ENCODE assay signal across 13 cellular contexts in the genomic region with DNA sequence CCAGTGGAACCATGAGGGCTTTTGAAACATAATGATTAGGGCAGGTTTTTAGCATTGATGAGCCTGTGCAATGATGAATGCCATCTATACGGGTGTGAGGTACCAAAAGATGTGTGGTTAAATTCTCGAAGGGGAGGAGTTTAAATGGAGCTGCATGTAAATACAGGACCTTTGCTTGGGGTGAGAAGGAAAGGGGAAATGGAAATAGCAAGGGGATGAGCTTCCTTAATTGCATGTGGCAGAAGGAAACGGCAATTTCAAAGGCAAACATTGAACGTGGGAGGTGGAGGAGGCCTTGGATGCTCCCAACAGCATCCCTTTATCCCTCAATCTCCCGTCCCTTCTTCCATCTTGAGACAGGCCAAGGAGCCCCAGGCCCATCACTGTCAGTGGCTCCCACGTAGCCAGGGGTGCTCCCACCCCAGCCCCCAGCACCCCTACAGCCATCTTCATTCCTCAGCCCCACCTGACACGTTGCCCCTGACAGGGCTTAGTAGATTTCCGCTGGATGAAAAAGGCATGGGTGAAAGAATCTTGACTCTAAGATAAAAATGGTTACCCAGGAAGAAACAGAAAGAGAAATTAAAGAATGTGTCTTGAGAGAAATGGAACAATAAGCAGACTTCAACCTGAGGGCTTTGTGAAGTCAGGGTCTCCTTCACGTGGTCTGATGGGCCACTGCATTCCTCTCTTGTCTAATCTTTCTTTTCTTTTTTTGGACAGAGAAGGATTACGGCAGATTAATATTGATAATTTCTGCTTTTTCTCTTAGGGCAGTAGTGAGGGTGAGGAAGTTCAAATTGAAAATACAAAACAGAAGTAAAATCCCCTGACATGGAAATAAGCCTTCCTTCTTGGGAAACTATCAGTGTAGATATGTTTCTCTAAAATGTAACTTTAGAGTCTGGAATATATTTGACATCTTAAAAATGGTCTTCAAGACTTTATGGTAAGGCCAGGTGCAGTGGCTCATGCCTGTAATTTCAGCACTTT. TPM values are rescaled to one million over a fixed set of nuclear protein-coding genes. Genes with fewer than 3 reads are reported as not detected.
DNase-seq lines count a peak whose midpoint lies in the region; ATAC-seq, FAIRE-seq and TF ChIP-seq lines count a peak whose summit lies in the region.
"Had no signal": no experiment of that assay in that cellular context is flagged by ENCODE, and none has a peak within 500 bp of the region (broad histone marks: within the 10 kb centered on the region; RNA-seq: fewer than 3 reads in every experiment).

No MANE protein-coding gene starts in this region.

- H3K4me1 ChIP-seq in liver (ENCODE audit: control insufficient read depth in 4 of 4, insufficient read depth in 4 of 4, low read length in 3 of 4) (no peaks in the 10 kb centered on the region), HepG2 (ENCODE audit: insufficient read depth, low read length) (no peaks in the 10 kb centered on the region), upper lobe of left lung (peaks cover 8 to 23% (median 12%) of the 10 kb centered on the region in 4 donors), tibial nerve (peaks cover 0 to 5% (median 0%) of the 10 kb centered on the region in 4 donors)

- in situ Hi-C loops in HepG2 (cut with HindIII; ENCODE audit: extremely low pct_ligation_motif_present, low pct_unique_long_range_greater_than_20kb) = no loop called here

- H2AFZ ChIP-seq in HepG2 (ENCODE audit: low read length) = no peak overlapping the region

- intact Hi-C loops in HepG2 (cut with micrococcal nuclease; ENCODE audit: unreplicated experiment) = no loop called here

- TF ChIP-seq RAD21 in liver (IDR thresholded peaks at IDR 0.05) (no peak), HepG2 (CRISPR knock-in tag; IDR thresholded peaks at IDR 0.05) (no peak)

- ATAC-seq in HepG2 (no peak), upper lobe of left lung (ENCODE audit: low FRiP score in 2 of 2) (peak; percentile 6 to 67), HG02798 (IDR thresholded peaks at IDR 0.05; ENCODE audit: poor library complexity, unreplicated experiment) (no peak)
- no peak for ATAC-seq in effector memory CD8-positive, alpha-beta T cell (replicated peaks)
- ATAC-seq: Panc1 had no signal

- no peaks in the 10 kb centered on the region for H3K9me3 ChIP-seq in liver (ENCODE audit: control insufficient read depth in 4 of 4, low read length in 3 of 4)
- H3K9me3 ChIP-seq in HepG2 (ENCODE audit: low read length) = no peaks in the 10 kb centered on the region
- H3K9me3 ChIP-seq in upper lobe of left lung = no peaks in the 10 kb centered on the region
- H3K9me3 ChIP-seq in tibial nerve = no peaks in the 10 kb centered on the region

- H3K9ac ChIP-seq in liver (ENCODE audit: low read depth in 1 of 2, low read length in 2 of 2) (no peak overlapping the region), HepG2 (ENCODE audit: insufficient read depth, low read depth, low read length) (no peak overlapping the region)

- TF ChIP-seq CTCF in liver (IDR thresholded peaks at IDR 0.05; ENCODE audit: low read depth, low read length, missing input control) (no peak), HepG2 (CRISPR knock-in tag; IDR thresholded peaks at IDR 0.05) (no peak), upper lobe of left lung (IDR thresholded peaks at IDR 0.05) (no peak), tibial nerve (IDR thresholded peaks at IDR 0.05) (no peak)

- 73% methylated on average over 10 of the region's 10 CpGs for WGBS in liver
- WGBS in HepG2 (ENCODE audit: low lambda C conversion rate) = 88% methylated on average over 10 of the region's 10 CpGs
- 60 to 62% methylated on average over 10 of the region's 10 CpGs for WGBS in upper lobe of left lung, 2 donors
- 65 to 70% methylated on average over 10 of the region's 10 CpGs for WGBS in tibial nerve, 2 donors

- no peaks in the 10 kb centered on the region for H4K20me1 ChIP-seq in HepG2 (ENCODE audit: insufficient read depth, low read length)

- no TSS peak for BruUV-seq in HepG2 (replicated peaks; lab: Mats Ljungman, UMichigan)

- peak overlapping the region; percentile 72 to 80 for H3K27ac Mint-ChIP-seq in effector memory CD8-positive, alpha-beta T cell
- H3K27ac Mint-ChIP-seq: nephron had no signal

- H3K4me3 ChIP-seq in liver (ENCODE audit: low read depth in 1 of 3, low read length in 3 of 3) = no peak overlapping the region
- H3K4me3 ChIP-seq in HepG2 (replicated peaks in 1 of 3; ENCODE audit: insufficient read depth in 1 of 3, low read depth in 2 of 3, low read length in 3 of 3) = no peak overlapping the region
- H3K4me3 ChIP-seq in upper lobe of left lung = no peak overlapping the region
- H3K4me3 ChIP-seq in tibial nerve = no peak overlapping the region

- TF ChIP-seq EP300 in HepG2 (IDR thresholded peaks at IDR 0.05; ENCODE audit: low read depth in 2 of 2, low read length in 2 of 2) (no peak), HepG2 (CRISPR knock-in tag; IDR thresholded peaks at IDR 0.05; ENCODE audit: borderline replicate concordance) (no peak), upper lobe of left lung (IDR thresholded peaks at IDR 0.05) (no peak), tibial nerve (IDR thresholded peaks at IDR 0.05) (no peak)

- no peaks in the 10 kb centered on the region for H3K79me2 ChIP-seq in HepG2 (ENCODE audit: insufficient read depth, low read length)

- H3K36me3 Mint-ChIP-seq in effector memory CD8-positive, alpha-beta T cell (ENCODE audit: insufficient read depth) = peaks cover 74% of the 10 kb centered on the region

- H3K27ac ChIP-seq in liver (ENCODE audit: low read depth in 1 of 2, low read length in 2 of 2) (peak overlapping the region; percentile 37 to 54), HepG2 (ENCODE audit: extremely low read length, insufficient read depth, low read length) (no peak overlapping the region), upper lobe of left lung (peak overlapping the region; percentile 30 to 68 (median 64)), tibial nerve (peak overlapping the region in 1 of 4 donors; percentile 48)

- H3K4me3 Mint-ChIP-seq in effector memory CD8-positive, alpha-beta T cell = peak overlapping the region in 1 of 2 donors; percentile 7
- H3K4me3 Mint-ChIP-seq: nephron had no signal

- H3K27me3 ChIP-seq in liver (ENCODE audit: control insufficient read depth in 4 of 4, insufficient read depth in 4 of 4, low read length in 3 of 4) (no peaks in the 10 kb centered on the region), HepG2 (ENCODE audit: control insufficient read depth in 1 of 2, insufficient read depth in 2 of 2, low read length in 2 of 2) (no peaks in the 10 kb centered on the region), upper lobe of left lung (no peaks in the 10 kb centered on the region), tibial nerve (no peaks in the 10 kb centered on the region)

- H3K36me3 ChIP-seq in liver (ENCODE audit: control insufficient read depth in 4 of 4, insufficient read depth in 3 of 4, low read depth in 1 of 4, low read length in 3 of 4) = peaks cover 0 to 1% (median 0%) of the 10 kb centered on the region in 4 donors
- peaks cover 1 to 12% of the 10 kb centered on the region in 2 experiments; a peak in 1 of 5 replicates for H3K36me3 ChIP-seq in HepG2 (replicated peaks in 1 of 2; ENCODE audit: control insufficient read depth in 1 of 2, insufficient read depth in 2 of 2, low read length in 2 of 2)
- no peaks in the 10 kb centered on the region for H3K36me3 ChIP-seq in upper lobe of left lung
- no peaks in the 10 kb centered on the region for H3K36me3 ChIP-seq in tibial nerve

- CTCF ChIA-PET in HepG2 (lab: Yijun Ruan, JAX; ENCODE audit: low intra/inter-chr PET ratio, low total read pairs) = no interaction called here

- H3K4me1 Mint-ChIP-seq in effector memory CD8-positive, alpha-beta T cell (ENCODE audit: low read depth in 2 of 2) = peaks cover 67 to 68% of the 10 kb centered on the region in 2 donors
- H3K4me1 Mint-ChIP-seq: nephron had no signal

- DNase-seq in HepG2 (ENCODE audit: low spot score) = no peak
- DNase-seq in SIG-M5 treated with dmso at 0.1 percent for 504 hours (lab: John Stamatoyannopoulos, UW; ENCODE audit: unreplicated experiment) = peak; percentile 88
- no peak for DNase-seq in effector memory CD8-positive, alpha-beta T cell
- no peak for DNase-seq in upper lobe of left lung
- no peak for DNase-seq in SHP77 treated with DMSO at 0.1 percent for 48 hours (lab: John Stamatoyannopoulos, UW)
- DNase-seq in tibial nerve (ENCODE audit: low spot score in 2 of 2) = no peak
- DNase-seq: NCI-H1436; stimulated activated CD4-positive, alpha-beta T cell treated with anti-CD3 and anti-CD28 coated beads, Interleukin-15, amount 100 ng/mL, for 24 hours; stimulated activated naive CD4-positive, alpha-beta T cell treated with Interleukin-2 at 50 U/mL for 16 hours had no signal

- no peak for TF ChIP-seq POLR2A in HepG2 (IDR thresholded peaks at IDR 0.05; ENCODE audit: insufficient read depth in 1 of 2, low read depth in 2 of 2, low read length in 2 of 2)
- TF ChIP-seq POLR2A in upper lobe of left lung (IDR thresholded peaks at IDR 0.05) = no peak
- no peak for TF ChIP-seq POLR2A in tibial nerve (IDR thresholded peaks at IDR 0.05)

- no peak overlapping the region for H3K4me2 ChIP-seq in HepG2 (ENCODE audit: low read depth, low read length)

- no peaks in the 10 kb centered on the region for H3K9me3 Mint-ChIP-seq in effector memory CD8-positive, alpha-beta T cell
- H3K9me3 Mint-ChIP-seq: nephron had no signal

- no peak for FAIRE-seq in HepG2 (lab: Jason Lieb, UNC)

- POLR2A ChIA-PET in HepG2 (lab: Yijun Ruan, JAX) = interaction anchor here (1.1 kb wide), 1 partner anchor 33 kb away, joined by 3 read pairs; the partner anchor contains the start of gene INPP5D

- H3K27me3 Mint-ChIP-seq in effector memory CD8-positive, alpha-beta T cell = no peaks in the 10 kb centered on the region

RNA-seq across cellular contexts. Expression of gene INPP5D, which starts 32.6 kb away (rescaled TPM):
- total RNA-seq in liver (10 to 100 TPM in 1 of 2 donors, 1 to 10 TPM in 1; 8.9 to 18.8 TPM), HepG2 (2016; rRNA removed; fragmentation: Illumina TruSeq; extraction: Trizol) (17.7 and 18.0 TPM in 2 replicates), upper lobe of left lung (100 to 1,000 TPM in 1 of 6 donors, 10 to 100 TPM in 5; 17.6 to 243 (median 31.7) TPM), tibial nerve (10 to 100 TPM; 22.8 to 55.3 (median 42.1) TPM)
- polyA plus RNA-seq in liver (1 to 10 TPM; 2.9 to 4.2 TPM), HepG2 (2011; rRNA removed) (16.1 and 16.7 TPM in 2 replicates)
- total RNA-seq in HepG2 (2016; cell fraction: cytosol; rRNA removed; fragmentation: Illumina TruSeq; extraction: Trizol; ENCODE audit: low read depth) = 4.6 and 5.5 TPM in 2 replicates
- 15.5 and 19.4 TPM in 2 replicates for total RNA-seq in HepG2 (2016; cell fraction: insoluble cytoplasmic fraction; rRNA removed; fragmentation: Illumina TruSeq; extraction: Trizol)
- total RNA-seq in HepG2 (2016; cell fraction: membrane; rRNA removed; fragmentation: Illumina TruSeq; extraction: Trizol) = 12.4 TPM in 2 replicates
- 15.5 and 17.7 TPM in 2 replicates for total RNA-seq in HepG2 (2016; cell fraction: nucleus; rRNA removed; fragmentation: Illumina TruSeq; extraction: Trizol)
- 7.7 and 8.6 TPM in 2 replicates for polyA plus RNA-seq in HepG2 (2011; cell fraction: cytosol; rRNA removed)
- 55.2 and 72.1 TPM in 2 replicates for polyA plus RNA-seq in HepG2 (2011; cell fraction: nucleus; rRNA removed)
- 36.4 and 42.1 TPM in 2 replicates for polyA plus RNA-seq in HepG2 (2012)
- polyA plus RNA-seq in HepG2 (2016; cell fraction: cytosol; fragmentation: Illumina TruSeq; extraction: Trizol; ENCODE audit: low read depth) = 2.5 and 2.6 TPM in 2 replicates
- polyA plus RNA-seq in HepG2 (2016; cell fraction: insoluble cytoplasmic fraction; fragmentation: Illumina TruSeq; extraction: Trizol; ENCODE audit: low read depth) = 16.3 and 21.7 TPM in 2 replicates
- polyA plus RNA-seq in HepG2 (2016; cell fraction: membrane; fragmentation: Illumina TruSeq; extraction: Trizol; ENCODE audit: low read depth) = 8.3 and 8.6 TPM in 2 replicates
- 28.7 and 30.7 TPM in 2 replicates for polyA plus RNA-seq in HepG2 (2016; cell fraction: nucleus; fragmentation: Illumina TruSeq; extraction: Trizol; ENCODE audit: insufficient read depth, low read depth)
- polyA minus RNA-seq in HepG2 (2011; rRNA and poly(A)+ RNA removed; ENCODE audit: low replicate concordance) = 0.09 and 29.9 TPM in 2 replicates
- polyA minus RNA-seq in HepG2 (2011; cell fraction: cytosol; rRNA and poly(A)+ RNA removed) = 15.4 and 25.3 TPM in 2 replicates
- 36.4 and 40.5 TPM in 2 replicates for polyA minus RNA-seq in HepG2 (2011; cell fraction: nucleus; rRNA and poly(A)+ RNA removed)

Comparison
In these comparisons a context has a peak if more than half of its experiments do, and no peak if none do; other contexts are left out.
1. ATAC-seq: peak in upper lobe of left lung (2 of 2); none in HepG2 (single experiment), effector memory CD8-positive, alpha-beta T cell (single experiment) and HG02798 (single experiment).